ENCODE assay signal across 1 cellular context in the genomic region with DNA sequence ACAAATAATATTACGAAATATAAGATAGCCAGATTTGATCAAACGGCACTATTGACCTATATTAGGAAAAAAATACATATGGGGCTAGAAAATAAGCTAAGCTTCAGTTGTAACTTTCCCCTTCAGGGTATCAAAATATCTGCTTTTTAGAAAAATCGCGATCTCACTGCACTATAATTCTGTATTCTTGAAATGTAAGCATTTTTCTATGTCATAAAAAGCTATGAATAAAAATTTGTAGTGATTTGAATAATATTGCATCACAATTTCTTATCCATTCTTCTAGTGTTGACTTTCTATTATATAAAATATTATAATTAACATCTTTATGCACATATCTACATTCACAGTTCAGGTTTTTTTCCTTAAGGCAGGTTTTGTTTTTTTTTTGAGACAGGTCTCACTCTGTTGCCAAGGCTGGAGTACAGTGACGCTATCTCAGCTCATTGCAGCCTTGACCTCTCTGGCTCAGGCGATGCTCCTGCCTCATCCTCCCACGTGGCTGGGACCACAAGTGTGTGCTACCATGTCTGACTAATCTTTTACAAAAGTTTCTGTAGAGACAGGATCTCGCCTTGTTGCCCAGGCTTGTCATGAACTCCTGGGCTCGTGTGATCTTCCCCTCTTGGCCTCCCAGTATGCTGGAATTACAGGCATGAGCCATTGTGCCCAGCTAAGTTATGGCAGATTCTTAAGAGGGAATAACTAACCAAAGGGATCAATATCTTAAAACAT.
A peak's percentile ranks its signal among the peaks of the same experiment; 100 is the strongest.
TF ChIP-seq lines count a peak whose summit lies in the region.

No MANE protein-coding gene starts in this region.

TF ChIP-seq in K562, 482 proteins besides CTCF, POLR2A, EP300 and RAD21:
- TF ChIP-seq HIVEP1 (CRISPR knock-in tag; IDR thresholded peaks at IDR 0.05) (no peak), CEBPB (tag; IDR thresholded peaks at IDR 0.05) (peak; percentile 54), NFIX (CRISPR knock-in tag; IDR thresholded peaks at IDR 0.05; ENCODE audit: low read depth) (no peak), CEBPG (CRISPR knock-in tag; IDR thresholded peaks at IDR 0.05) (no peak), CEBPG (tag; conservative IDR thresholded peaks at IDR 0.05 in 1 of 2, IDR thresholded peaks at IDR 0.05 in 1 of 2) (peak in 1 of 2 experiments; percentile 57; a peak in 2 of 4 replicates), FOS (IDR thresholded peaks at IDR 0.05; ENCODE audit: extremely low read depth, insufficient read length) (no peak), MAFF (IDR thresholded peaks at IDR 0.05; ENCODE audit: low read length) (no peak), POU5F1 (IDR thresholded peaks at IDR 0.05; ENCODE audit: borderline replicate concordance, low read depth, low read length, partially characterized antibody) (no peak), MIER1 (IDR thresholded peaks at IDR 0.05; ENCODE audit: low read depth) (no peak)
